ENCODE assay signal across 14 cellular contexts in genomic region chr2:9462872-9463697, GRCh38. TPM values are rescaled to one million over a fixed set of nuclear protein-coding genes. Genes with fewer than 3 reads are reported as not detected.
A peak's percentile ranks its signal among the peaks of the same experiment; 100 is the strongest.
DNase-seq lines count a peak whose midpoint lies in the region; ATAC-seq and TF ChIP-seq lines count a peak whose summit lies in the region.
"Had no signal": no experiment of that assay in that cellular context is flagged by ENCODE, and none has a peak within 500 bp of the region (broad histone marks: within the 10 kb centered on the region; RNA-seq: fewer than 3 reads in every experiment).

No MANE protein-coding gene starts in this region.

- no peak overlapping the region for H3K4me3 Mint-ChIP-seq in activated T-cell treated with anti-CD3 and anti-CD28 coated beads, Interleukin-2, amount 50 U/mL, for 72 hours
- H3K4me3 Mint-ChIP-seq in osteocyte (ENCODE audit: unreplicated experiment), result no peak overlapping the region
- H3K4me3 Mint-ChIP-seq: activated T-cell treated with anti-CD3 and anti-CD28 coated beads, Interleukin-2, amount 50 U/mL, for 4 hours had no signal

- ATAC-seq in activated T-cell treated with anti-CD3 and anti-CD28 coated beads, Interleukin-2, amount 50 U/mL, for 72 hours (replicated peaks in 1 of 2), result peak; percentile 31 to 51
- no peak for ATAC-seq in HG02973 (IDR thresholded peaks at IDR 0.05; ENCODE audit: unreplicated experiment)

- H3K4me1 Mint-ChIP-seq in activated T-cell treated with anti-CD3 and anti-CD28 coated beads, Interleukin-2, amount 50 U/mL, for 72 hours (ENCODE audit: low read depth), result peaks cover 6% of the 10 kb centered on the region
- peaks cover 3% of the 10 kb centered on the region for H3K4me1 Mint-ChIP-seq in osteocyte (ENCODE audit: unreplicated experiment)

- peak overlapping the region; percentile 4 for H3K27ac Mint-ChIP-seq in activated T-cell treated with anti-CD3 and anti-CD28 coated beads, Interleukin-2, amount 50 U/mL, for 72 hours
- no peak overlapping the region for H3K27ac Mint-ChIP-seq in osteocyte (ENCODE audit: unreplicated experiment)

- peak overlapping the region; percentile 64 for H3K27ac ChIP-seq in VCaP

- no peaks in the 10 kb centered on the region for H3K27me3 Mint-ChIP-seq in activated T-cell treated with anti-CD3 and anti-CD28 coated beads, Interleukin-2, amount 50 U/mL, for 72 hours (ENCODE audit: low read depth)
- no peaks in the 10 kb centered on the region for H3K27me3 Mint-ChIP-seq in osteocyte (ENCODE audit: unreplicated experiment)

- TF ChIP-seq CTCF in VCaP (conservative IDR thresholded peaks at IDR 0.05) (no peak), osteocyte (IDR thresholded peaks at IDR 0.05) (no peak)

- peaks cover 9 to 19% of the 10 kb centered on the region in 2 donors for H3K36me3 Mint-ChIP-seq in activated T-cell treated with anti-CD3 and anti-CD28 coated beads, Interleukin-2, amount 50 U/mL, for 72 hours (ENCODE audit: insufficient read depth in 2 of 2)
- peaks cover 21% of the 10 kb centered on the region for H3K36me3 Mint-ChIP-seq in osteocyte (ENCODE audit: unreplicated experiment)

- H3K9me3 Mint-ChIP-seq in activated T-cell treated with anti-CD3 and anti-CD28 coated beads, Interleukin-2, amount 50 U/mL, for 72 hours, result no peaks in the 10 kb centered on the region
- no peaks in the 10 kb centered on the region for H3K9me3 Mint-ChIP-seq in osteocyte (ENCODE audit: unreplicated experiment)
- H3K9me3 Mint-ChIP-seq: activated T-cell treated with anti-CD3 and anti-CD28 coated beads, Interleukin-2, amount 50 U/mL, for 4 hours had no signal

- no peak for DNase-seq in activated T-cell treated with anti-CD3 and anti-CD28 coated beads, Interleukin-2, amount 50 U/mL, for 72 hours
- DNase-seq in activated T-cell treated with anti-CD3 and anti-CD28 coated beads for 4 hours (no peak), NCI-H1694 (lab: John Stamatoyannopoulos, UW) (peak; percentile 83), osteocyte (ENCODE audit: extremely low spot score, unreplicated experiment) (peak; percentile 34), SW480 (ENCODE audit: low spot score) (no peak), occipital lobe (lab: John Stamatoyannopoulos, UW) (no peak)
- DNase-seq: activated T-cell treated with anti-CD3 and anti-CD28 coated beads, Interleukin-2, amount 50 U/mL, for 4 hours; anterior cingulate cortex; GDM1; NCI-H226; stimulated activated CD4-positive, alpha-beta T cell treated with anti-CD3 and anti-CD28 coated beads, Interleukin-4, amount 100 ng/mL, for 1 hour; stimulated activated naive CD4-positive, alpha-beta T cell treated with Interleukin-2 at 50 U/mL for 16 hours had no signal

RNA-seq across cellular contexts. Expression of gene IAH1, which starts 11.3 kb away (rescaled TPM):
- 10 to 100 TPM; 70.4 to 75.9 TPM for total RNA-seq in activated T-cell treated with anti-CD3 and anti-CD28 coated beads, Interleukin-2, amount 50 U/mL, for 72 hours
- 68.7 and 71.6 TPM in 2 replicates for total RNA-seq in osteocyte
- 78.1 TPM for total RNA-seq in occipital lobe

RNA-seq across cellular contexts. Expression of gene CPSF3, which starts 39.6 kb away (rescaled TPM):
- total RNA-seq in activated T-cell treated with anti-CD3 and anti-CD28 coated beads, Interleukin-2, amount 50 U/mL, for 72 hours, result 10 to 100 TPM; 62.3 to 75.0 TPM
- total RNA-seq in osteocyte, result 27.7 and 28.8 TPM in 2 replicates
- 34.6 TPM for total RNA-seq in occipital lobe

RNA-seq across cellular contexts. Expression of gene ITGB1BP1, which starts 39.8 kb away (rescaled TPM):
- 100 to 1,000 TPM in 1 of 2 donors, 10 to 100 TPM in 1; 79.5 to 132 TPM for total RNA-seq in activated T-cell treated with anti-CD3 and anti-CD28 coated beads, Interleukin-2, amount 50 U/mL, for 72 hours
- total RNA-seq in osteocyte (91.8 and 98.0 TPM in 2 replicates), occipital lobe (60.7 TPM)

Comparison
In these comparisons a context has a peak if more than half of its experiments do, and no peak if none do; other contexts are left out.
1. DNase-seq: peak in NCI-H1694 (single experiment) and osteocyte (single experiment); none in activated T-cell treated with anti-CD3 and anti-CD28 coated beads, Interleukin-2, amount 50 U/mL, for 72 hours (0 of 2), activated T-cell treated with anti-CD3 and anti-CD28 coated beads for 4 hours (single experiment), SW480 (single experiment) and occipital lobe (single experiment).